ENCODE assay signal across 1 cellular context in the genomic region with DNA sequence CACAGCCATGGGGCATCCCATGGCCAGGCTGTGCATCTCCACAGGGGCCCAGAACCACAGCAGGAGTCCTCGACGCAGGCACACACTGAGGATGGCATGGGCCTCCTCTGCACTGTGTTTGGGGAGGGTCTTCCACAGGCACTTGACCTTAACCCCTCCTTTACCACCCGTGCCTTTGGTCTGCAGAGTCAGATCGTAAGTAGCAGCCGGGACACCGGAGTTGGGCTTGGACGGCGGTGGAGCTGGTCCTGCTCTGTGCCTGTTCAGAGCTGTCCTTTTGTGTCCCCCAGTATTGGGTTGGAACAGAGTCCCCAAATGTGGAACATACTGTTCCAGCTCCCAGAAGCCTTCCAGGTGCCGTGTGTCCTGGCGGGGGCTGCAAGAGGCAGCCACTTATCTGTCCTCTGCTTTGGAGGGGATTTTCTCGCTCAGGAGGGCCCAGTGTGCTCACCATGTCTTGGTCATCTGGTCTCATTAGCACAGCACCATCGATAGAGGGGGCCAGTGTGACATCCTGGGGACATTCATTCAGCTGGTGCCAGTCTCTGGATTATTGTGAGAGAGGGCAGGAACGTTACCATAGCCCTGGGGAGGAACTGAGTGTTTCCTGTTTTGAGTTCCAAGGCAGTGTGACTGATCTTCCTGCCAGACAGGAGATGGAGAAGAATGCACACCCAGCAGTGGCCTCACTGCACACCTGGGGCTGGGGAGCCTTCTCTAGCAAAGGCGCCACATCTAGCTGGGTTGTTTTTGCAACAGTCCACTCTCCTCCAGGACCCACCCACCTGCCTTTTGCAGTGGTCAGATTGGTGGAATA.
TF ChIP-seq lines count a peak whose summit lies in the region.

No MANE protein-coding gene starts in this region.

TF ChIP-seq in GM12878, 131 proteins besides CTCF, POLR2A, EP300 and RAD21:
- TF ChIP-seq, protein P1, sequence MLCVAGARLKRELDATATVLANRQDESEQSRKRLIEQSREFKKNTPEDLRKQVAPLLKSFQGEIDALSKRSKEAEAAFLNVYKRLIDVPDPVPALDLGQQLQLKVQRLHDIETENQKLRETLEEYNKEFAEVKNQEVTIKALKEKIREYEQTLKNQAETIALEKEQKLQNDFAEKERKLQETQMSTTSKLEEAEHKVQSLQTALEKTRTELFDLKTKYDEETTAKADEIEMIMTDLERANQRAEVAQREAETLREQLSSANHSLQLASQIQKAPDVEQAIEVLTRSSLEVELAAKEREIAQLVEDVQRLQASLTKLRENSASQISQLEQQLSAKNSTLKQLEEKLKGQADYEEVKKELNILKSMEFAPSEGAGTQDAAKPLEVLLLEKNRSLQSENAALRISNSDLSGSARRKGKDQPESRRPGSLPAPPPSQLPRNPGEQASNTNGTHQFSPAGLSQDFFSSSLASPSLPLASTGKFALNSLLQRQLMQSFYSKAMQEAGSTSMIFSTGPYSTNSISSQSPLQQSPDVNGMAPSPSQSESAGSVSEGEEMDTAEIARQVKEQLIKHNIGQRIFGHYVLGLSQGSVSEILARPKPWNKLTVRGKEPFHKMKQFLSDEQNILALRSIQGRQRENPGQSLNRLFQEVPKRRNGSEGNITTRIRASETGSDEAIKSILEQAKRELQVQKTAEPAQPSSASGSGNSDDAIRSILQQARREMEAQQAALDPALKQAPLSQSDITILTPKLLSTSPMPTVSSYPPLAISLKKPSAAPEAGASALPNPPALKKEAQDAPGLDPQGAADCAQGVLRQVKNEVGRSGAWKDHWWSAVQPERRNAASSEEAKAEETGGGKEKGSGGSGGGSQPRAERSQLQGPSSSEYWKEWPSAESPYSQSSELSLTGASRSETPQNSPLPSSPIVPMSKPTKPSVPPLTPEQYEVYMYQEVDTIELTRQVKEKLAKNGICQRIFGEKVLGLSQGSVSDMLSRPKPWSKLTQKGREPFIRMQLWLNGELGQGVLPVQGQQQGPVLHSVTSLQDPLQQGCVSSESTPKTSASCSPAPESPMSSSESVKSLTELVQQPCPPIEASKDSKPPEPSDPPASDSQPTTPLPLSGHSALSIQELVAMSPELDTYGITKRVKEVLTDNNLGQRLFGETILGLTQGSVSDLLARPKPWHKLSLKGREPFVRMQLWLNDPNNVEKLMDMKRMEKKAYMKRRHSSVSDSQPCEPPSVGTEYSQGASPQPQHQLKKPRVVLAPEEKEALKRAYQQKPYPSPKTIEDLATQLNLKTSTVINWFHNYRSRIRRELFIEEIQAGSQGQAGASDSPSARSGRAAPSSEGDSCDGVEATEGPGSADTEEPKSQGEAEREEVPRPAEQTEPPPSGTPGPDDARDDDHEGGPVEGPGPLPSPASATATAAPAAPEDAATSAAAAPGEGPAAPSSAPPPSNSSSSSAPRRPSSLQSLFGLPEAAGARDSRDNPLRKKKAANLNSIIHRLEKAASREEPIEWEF (IDR thresholded peaks at IDR 0.05; ENCODE audit: insufficient replicate concordance, low read depth, low read length) = no peak
- TF ChIP-seq IKZF2 (IDR thresholded peaks at IDR 0.05) (peak in 1 of 2 experiments; percentile 57; a peak in 1 of 4 replicates), BHLHE40 (IDR thresholded peaks at IDR 0.05; ENCODE audit: borderline replicate concordance in 1 of 2, low read depth in 2 of 2, low read length in 1 of 2) (no peak; a peak in 1 of 4 replicates), YY1 (IDR thresholded peaks at IDR 0.05; ENCODE audit: low read depth, low read length) (0 out of 2 replicates have a peak, but pooled peaks have one; percentile 39), IRF4 (IDR thresholded peaks at IDR 0.05; ENCODE audit: low read depth, low read length) (peak; percentile 42; the same call in 1 of the 2 replicates), ZNF274 (IDR thresholded peaks at IDR 0.05; ENCODE audit: insufficient read depth, insufficient read length) (no peak), LARP7 (IDR thresholded peaks at IDR 0.05) (0 out of 2 replicates have a peak, but pooled peaks have one; percentile 8), PAX5 (IDR thresholded peaks at IDR 0.05; ENCODE audit: borderline replicate concordance, low read depth, low read length) (no peak), CHD2 (IDR thresholded peaks at IDR 0.05; ENCODE audit: borderline replicate concordance, low read depth, low read length) (0 out of 2 replicates have a peak, but pooled peaks have one; percentile 23), FOS (IDR thresholded peaks at IDR 0.05; ENCODE audit: borderline replicate concordance, extremely low read depth, insufficient read length) (no peak), TCF12 (IDR thresholded peaks at IDR 0.05; ENCODE audit: low read depth, low read length) (0 out of 2 replicates have a peak, but pooled peaks have one; percentile 8), EED (IDR thresholded peaks at IDR 0.05; ENCODE audit: low read depth) (peak; percentile 66; the same call in 1 of the 2 replicates), SMC3 (IDR thresholded peaks at IDR 0.05; ENCODE audit: borderline replicate concordance, low read length) (peak; percentile 67; the same call in 1 of the 2 replicates), FOXK2 (IDR thresholded peaks at IDR 0.05) (no peak), POLR2AphosphoS5 (IDR thresholded peaks at IDR 0.05; ENCODE audit: low read length) (no peak), KAT2A (conservative IDR thresholded peaks at IDR 0.05; ENCODE audit: control insufficient read depth, low read depth, low read length) (no peak), JUNB (IDR thresholded peaks at IDR 0.05) (no peak), SPI1 (IDR thresholded peaks at IDR 0.05; ENCODE audit: borderline replicate concordance, insufficient read depth, low read depth, low read length) (peak; percentile 75), STAT3 (IDR thresholded peaks at IDR 0.05; ENCODE audit: low read depth, low read length) (no peak), RUNX3 (IDR thresholded peaks at IDR 0.05; ENCODE audit: low read length) (peak; percentile 26; the same call in 1 of the 2 replicates), HCFC1 (IDR thresholded peaks at IDR 0.05; ENCODE audit: low read length) (0 out of 2 replicates have a peak, but pooled peaks have one; percentile 23), SMAD5 (IDR thresholded peaks at IDR 0.05; ENCODE audit: low read depth) (no peak), NRF1 (conservative IDR thresholded peaks at IDR 0.05; ENCODE audit: low read depth, low read length) (no peak), SIN3A (IDR thresholded peaks at IDR 0.05; ENCODE audit: low read depth, low read length) (no peak), GATAD2B (conservative IDR thresholded peaks at IDR 0.05; ENCODE audit: low read depth) (0 out of 2 replicates have a peak, but pooled peaks have one; percentile 25), IKZF1 (conservative IDR thresholded peaks at IDR 0.05) (peak; percentile 58), ZSCAN29 (IDR thresholded peaks at IDR 0.05) (no peak)
- TF ChIP-seq, protein P2, sequence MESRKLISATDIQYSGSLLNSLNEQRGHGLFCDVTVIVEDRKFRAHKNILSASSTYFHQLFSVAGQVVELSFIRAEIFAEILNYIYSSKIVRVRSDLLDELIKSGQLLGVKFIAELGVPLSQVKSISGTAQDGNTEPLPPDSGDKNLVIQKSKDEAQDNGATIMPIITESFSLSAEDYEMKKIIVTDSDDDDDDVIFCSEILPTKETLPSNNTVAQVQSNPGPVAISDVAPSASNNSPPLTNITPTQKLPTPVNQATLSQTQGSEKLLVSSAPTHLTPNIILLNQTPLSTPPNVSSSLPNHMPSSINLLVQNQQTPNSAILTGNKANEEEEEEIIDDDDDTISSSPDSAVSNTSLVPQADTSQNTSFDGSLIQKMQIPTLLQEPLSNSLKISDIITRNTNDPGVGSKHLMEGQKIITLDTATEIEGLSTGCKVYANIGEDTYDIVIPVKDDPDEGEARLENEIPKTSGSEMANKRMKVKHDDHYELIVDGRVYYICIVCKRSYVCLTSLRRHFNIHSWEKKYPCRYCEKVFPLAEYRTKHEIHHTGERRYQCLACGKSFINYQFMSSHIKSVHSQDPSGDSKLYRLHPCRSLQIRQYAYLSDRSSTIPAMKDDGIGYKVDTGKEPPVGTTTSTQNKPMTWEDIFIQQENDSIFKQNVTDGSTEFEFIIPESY (IDR thresholded peaks at IDR 0.05) = no peak
- TF ChIP-seq, protein P3, sequence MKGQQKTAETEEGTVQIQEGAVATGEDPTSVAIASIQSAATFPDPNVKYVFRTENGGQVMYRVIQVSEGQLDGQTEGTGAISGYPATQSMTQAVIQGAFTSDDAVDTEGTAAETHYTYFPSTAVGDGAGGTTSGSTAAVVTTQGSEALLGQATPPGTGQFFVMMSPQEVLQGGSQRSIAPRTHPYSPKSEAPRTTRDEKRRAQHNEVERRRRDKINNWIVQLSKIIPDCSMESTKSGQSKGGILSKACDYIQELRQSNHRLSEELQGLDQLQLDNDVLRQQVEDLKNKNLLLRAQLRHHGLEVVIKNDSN (IDR thresholded peaks at IDR 0.05; ENCODE audit: borderline replicate concordance, extremely low read length, insufficient read depth, low read depth, low read length) = no peak
- TF ChIP-seq, protein P4, sequence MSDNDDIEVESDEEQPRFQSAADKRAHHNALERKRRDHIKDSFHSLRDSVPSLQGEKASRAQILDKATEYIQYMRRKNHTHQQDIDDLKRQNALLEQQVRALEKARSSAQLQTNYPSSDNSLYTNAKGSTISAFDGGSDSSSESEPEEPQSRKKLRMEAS (IDR thresholded peaks at IDR 0.05; ENCODE audit: low read depth, low read length) = no peak
- TF ChIP-seq, protein P5, sequence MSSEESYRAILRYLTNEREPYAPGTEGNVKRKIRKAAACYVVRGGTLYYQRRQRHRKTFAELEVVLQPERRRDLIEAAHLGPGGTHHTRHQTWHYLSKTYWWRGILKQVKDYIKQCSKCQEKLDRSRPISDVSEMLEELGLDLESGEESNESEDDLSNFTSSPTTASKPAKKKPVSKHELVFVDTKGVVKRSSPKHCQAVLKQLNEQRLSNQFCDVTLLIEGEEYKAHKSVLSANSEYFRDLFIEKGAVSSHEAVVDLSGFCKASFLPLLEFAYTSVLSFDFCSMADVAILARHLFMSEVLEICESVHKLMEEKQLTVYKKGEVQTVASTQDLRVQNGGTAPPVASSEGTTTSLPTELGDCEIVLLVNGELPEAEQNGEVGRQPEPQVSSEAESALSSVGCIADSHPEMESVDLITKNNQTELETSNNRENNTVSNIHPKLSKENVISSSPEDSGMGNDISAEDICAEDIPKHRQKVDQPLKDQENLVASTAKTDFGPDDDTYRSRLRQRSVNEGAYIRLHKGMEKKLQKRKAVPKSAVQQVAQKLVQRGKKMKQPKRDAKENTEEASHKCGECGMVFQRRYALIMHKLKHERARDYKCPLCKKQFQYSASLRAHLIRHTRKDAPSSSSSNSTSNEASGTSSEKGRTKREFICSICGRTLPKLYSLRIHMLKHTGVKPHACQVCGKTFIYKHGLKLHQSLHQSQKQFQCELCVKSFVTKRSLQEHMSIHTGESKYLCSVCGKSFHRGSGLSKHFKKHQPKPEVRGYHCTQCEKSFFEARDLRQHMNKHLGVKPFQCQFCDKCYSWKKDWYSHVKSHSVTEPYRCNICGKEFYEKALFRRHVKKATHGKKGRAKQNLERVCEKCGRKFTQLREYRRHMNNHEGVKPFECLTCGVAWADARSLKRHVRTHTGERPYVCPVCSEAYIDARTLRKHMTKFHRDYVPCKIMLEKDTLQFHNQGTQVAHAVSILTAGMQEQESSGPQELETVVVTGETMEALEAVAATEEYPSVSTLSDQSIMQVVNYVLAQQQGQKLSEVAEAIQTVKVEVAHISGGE (CRISPR knock-in tag; IDR thresholded peaks at IDR 0.05) = no peak
- TF ChIP-seq, protein P6, sequence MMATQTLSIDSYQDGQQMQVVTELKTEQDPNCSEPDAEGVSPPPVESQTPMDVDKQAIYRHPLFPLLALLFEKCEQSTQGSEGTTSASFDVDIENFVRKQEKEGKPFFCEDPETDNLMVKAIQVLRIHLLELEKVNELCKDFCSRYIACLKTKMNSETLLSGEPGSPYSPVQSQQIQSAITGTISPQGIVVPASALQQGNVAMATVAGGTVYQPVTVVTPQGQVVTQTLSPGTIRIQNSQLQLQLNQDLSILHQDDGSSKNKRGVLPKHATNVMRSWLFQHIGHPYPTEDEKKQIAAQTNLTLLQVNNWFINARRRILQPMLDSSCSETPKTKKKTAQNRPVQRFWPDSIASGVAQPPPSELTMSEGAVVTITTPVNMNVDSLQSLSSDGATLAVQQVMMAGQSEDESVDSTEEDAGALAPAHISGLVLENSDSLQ (IDR thresholded peaks at IDR 0.05) = peak; percentile 22; the same call in 1 of the 2 replicates
- TF ChIP-seq, protein P7, sequence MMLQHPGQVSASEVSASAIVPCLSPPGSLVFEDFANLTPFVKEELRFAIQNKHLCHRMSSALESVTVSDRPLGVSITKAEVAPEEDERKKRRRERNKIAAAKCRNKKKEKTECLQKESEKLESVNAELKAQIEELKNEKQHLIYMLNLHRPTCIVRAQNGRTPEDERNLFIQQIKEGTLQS (IDR thresholded peaks at IDR 0.05; ENCODE audit: borderline replicate concordance, extremely low read depth, low read depth, low read length) = no peak
- TF ChIP-seq, protein P8, sequence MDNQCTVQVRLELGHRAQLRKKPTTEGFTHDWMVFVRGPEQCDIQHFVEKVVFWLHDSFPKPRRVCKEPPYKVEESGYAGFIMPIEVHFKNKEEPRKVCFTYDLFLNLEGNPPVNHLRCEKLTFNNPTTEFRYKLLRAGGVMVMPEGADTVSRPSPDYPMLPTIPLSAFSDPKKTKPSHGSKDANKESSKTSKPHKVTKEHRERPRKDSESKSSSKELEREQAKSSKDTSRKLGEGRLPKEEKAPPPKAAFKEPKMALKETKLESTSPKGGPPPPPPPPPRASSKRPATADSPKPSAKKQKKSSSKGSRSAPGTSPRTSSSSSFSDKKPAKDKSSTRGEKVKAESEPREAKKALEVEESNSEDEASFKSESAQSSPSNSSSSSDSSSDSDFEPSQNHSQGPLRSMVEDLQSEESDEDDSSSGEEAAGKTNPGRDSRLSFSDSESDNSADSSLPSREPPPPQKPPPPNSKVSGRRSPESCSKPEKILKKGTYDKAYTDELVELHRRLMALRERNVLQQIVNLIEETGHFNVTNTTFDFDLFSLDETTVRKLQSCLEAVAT (IDR thresholded peaks at IDR 0.05) = no peak
- TF ChIP-seq, protein P9, sequence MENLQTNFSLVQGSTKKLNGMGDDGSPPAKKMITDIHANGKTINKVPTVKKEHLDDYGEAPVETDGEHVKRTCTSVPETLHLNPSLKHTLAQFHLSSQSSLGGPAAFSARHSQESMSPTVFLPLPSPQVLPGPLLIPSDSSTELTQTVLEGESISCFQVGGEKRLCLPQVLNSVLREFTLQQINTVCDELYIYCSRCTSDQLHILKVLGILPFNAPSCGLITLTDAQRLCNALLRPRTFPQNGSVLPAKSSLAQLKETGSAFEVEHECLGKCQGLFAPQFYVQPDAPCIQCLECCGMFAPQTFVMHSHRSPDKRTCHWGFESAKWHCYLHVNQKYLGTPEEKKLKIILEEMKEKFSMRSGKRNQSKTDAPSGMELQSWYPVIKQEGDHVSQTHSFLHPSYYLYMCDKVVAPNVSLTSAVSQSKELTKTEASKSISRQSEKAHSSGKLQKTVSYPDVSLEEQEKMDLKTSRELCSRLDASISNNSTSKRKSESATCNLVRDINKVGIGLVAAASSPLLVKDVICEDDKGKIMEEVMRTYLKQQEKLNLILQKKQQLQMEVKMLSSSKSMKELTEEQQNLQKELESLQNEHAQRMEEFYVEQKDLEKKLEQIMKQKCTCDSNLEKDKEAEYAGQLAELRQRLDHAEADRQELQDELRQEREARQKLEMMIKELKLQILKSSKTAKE (IDR thresholded peaks at IDR 0.05; ENCODE audit: low read depth, poor library complexity, severe bottlenecking) = no peak
TF ChIP-seq in GM12878: peak in this region for 14.
